ENCODE assay signal across 1 cellular context in genomic region chr2:127014630-127015029, GRCh38.
TF ChIP-seq lines count a peak whose summit lies in the region.

No MANE protein-coding gene starts in this region.

TF ChIP-seq in IMR-90, 13 proteins besides CTCF, POLR2A, EP300 and RAD21 (continued from another document):
- TF ChIP-seq USF2 (IDR thresholded peaks at IDR 0.05; ENCODE audit: low read depth, low read length) (no peak), BHLHE40 (IDR thresholded peaks at IDR 0.05; ENCODE audit: low read depth, low read length) (peak; percentile 53), RCOR1 (IDR thresholded peaks at IDR 0.05; ENCODE audit: insufficient replicate concordance, low read length) (no peak), SMC3 (IDR thresholded peaks at IDR 0.05; ENCODE audit: low read depth, low read length) (no peak), NFE2L2 (IDR thresholded peaks at IDR 0.05; ENCODE audit: low read depth, low read length) (peak; percentile 79)
